30 cellular contexts compared by ENCODE assay signal in genomic region chr10:81498152-81498551, GRCh38.
"Had no signal": no experiment of that assay in that cellular context is flagged by ENCODE, and none has a peak within 500 bp of the region (broad histone marks: within the 10 kb centered on the region; RNA-seq: fewer than 3 reads in every experiment).

No MANE protein-coding gene starts in this region.

- H3K27ac Mint-ChIP-seq: activated CD4-positive, alpha-beta memory T cell treated with anti-CD3 and anti-CD28 coated beads for 36 hours; activated CD4-positive, alpha-beta T cell treated with anti-CD3 and anti-CD28 coated beads for 36 hours; activated CD4-positive, alpha-beta T cell treated with anti-CD3 and anti-CD28 coated beads, Interleukin-2, amount 10 ng/mL, durations not matched to agents 24 days and 14 days; activated CD8-positive, alpha-beta memory T cell treated with anti-CD3 and anti-CD28 coated beads, Interleukin-2, amount 10 ng/mL, durations not matched to agents 7 days and 5 days; activated CD8-positive, alpha-beta T cell treated with anti-CD3 and anti-CD28 coated beads, Interleukin-2, amount 10 ng/mL, durations not matched to agents 7 days and 5 days; activated naive CD4-positive, alpha-beta T cell treated with anti-CD3 and anti-CD28 coated beads for 36 hours; activated naive CD4-positive, alpha-beta T cell treated with anti-CD3 and anti-CD28 coated beads, Interleukin-2, amount 50 U/mL, for 24 hours; activated naive CD8-positive, alpha-beta T cell treated with anti-CD3 and anti-CD28 coated beads for 36 hours; activated naive CD8-positive, alpha-beta T cell treated with anti-CD3 and anti-CD28 coated beads, Interleukin-2, amount 50 U/mL, for 24 hours; activated T-helper 1 cell treated with anti-CD3 and anti-CD28 coated beads, Interleukin-12 subunit alpha, Interleukin-12 subunit beta, Interleukin-2, Interleukin-4 antibody, amounts not matched to agents 30 ng/mL and 10 ng/mL and 1 ng/mL, durations not matched to agents 14 hours and 24 hours and 36 hours; activated T-helper 2 cell treated with anti-CD3 and anti-CD28 coated beads, Interferon-gamma antibody, Interleukin-2, Interleukin-4, amounts not matched to agents 10 μg/mL and 5 μg/mL and 100 μg/mL, durations not matched to agents 14 hours and 24 hours and 36 hours; brain; dendritic cell treated with granulocyte-macrophage colony-stimulating factor and Interleukin-4, amounts not matched to agents 40 ng/mL and 50 ng/mL, for 4 days; endodermal cell had no signal

- H3K9me3 ChIP-seq: adrenal gland, ascending aorta had no signal

- H3K36me3 ChIP-seq: adrenal gland, ascending aorta had no signal

- H3K4me1 ChIP-seq: adrenal gland, ascending aorta had no signal

- H3K27ac ChIP-seq: adrenal gland, ascending aorta, coronary artery, dorsolateral prefrontal cortex had no signal

- H3K4me3 ChIP-seq: adrenal gland, ascending aorta, coronary artery, dorsolateral prefrontal cortex had no signal

- H3K27me3 Mint-ChIP-seq: activated CD4-positive, alpha-beta memory T cell treated with anti-CD3 and anti-CD28 coated beads for 36 hours; activated CD4-positive, alpha-beta T cell treated with anti-CD3 and anti-CD28 coated beads for 36 hours; activated CD4-positive, alpha-beta T cell treated with anti-CD3 and anti-CD28 coated beads, Interleukin-2, amount 10 ng/mL, durations not matched to agents 24 days and 14 days; activated CD8-positive, alpha-beta memory T cell treated with anti-CD3 and anti-CD28 coated beads, Interleukin-2, amount 10 ng/mL, durations not matched to agents 7 days and 5 days; activated naive CD4-positive, alpha-beta T cell treated with anti-CD3 and anti-CD28 coated beads, Interleukin-2, amount 50 U/mL, for 24 hours; activated naive CD8-positive, alpha-beta T cell treated with anti-CD3 and anti-CD28 coated beads for 36 hours; activated naive CD8-positive, alpha-beta T cell treated with anti-CD3 and anti-CD28 coated beads, Interleukin-2, amount 50 U/mL, for 24 hours; brain; central memory CD8-positive, alpha-beta T cell; dendritic cell treated with granulocyte-macrophage colony-stimulating factor and Interleukin-4, amounts not matched to agents 40 ng/mL and 50 ng/mL, for 4 days had no signal

- H3K27me3 ChIP-seq: adrenal gland, ascending aorta had no signal

- DNase-seq: activated CD4-positive, alpha-beta memory T cell treated with anti-CD3 and anti-CD28 coated beads for 36 hours; activated CD4-positive, alpha-beta T cell treated with anti-CD3 and anti-CD28 coated beads for 36 hours; activated CD4-positive, alpha-beta T cell treated with anti-CD3 and anti-CD28 coated beads, Interleukin-2, amount 10 ng/mL, durations not matched to agents 24 days and 14 days; activated CD4-positive, CD25-positive, alpha-beta regulatory T cell; activated CD4-positive, CD25-positive, alpha-beta regulatory T cell treated with anti-CD3 and anti-CD28 coated beads, Interleukin-2, amount 50 U/mL, for 72 hours; activated CD8-positive, alpha-beta memory T cell treated with anti-CD3 and anti-CD28 coated beads, Interleukin-2, amount 10 ng/mL, durations not matched to agents 7 days and 5 days; activated CD8-positive, alpha-beta memory T cell treated with anti-CD3 and anti-CD28 coated beads, Interleukin-2, amount 50 U/mL, for 4 hours; activated CD8-positive, alpha-beta T cell treated with anti-CD3 and anti-CD28 coated beads, Interleukin-2, amount 10 ng/mL, durations not matched to agents 7 days and 5 days; activated effector memory CD4-positive, alpha-beta T cell treated with anti-CD3 and anti-CD28 coated beads, Interleukin-2, amount 50 U/mL, for 16 hours; activated naive CD4-positive, alpha-beta T cell treated with anti-CD3 and anti-CD28 coated beads for 36 hours; activated naive CD8-positive, alpha-beta T cell treated with anti-CD3 and anti-CD28 coated beads for 36 hours; activated naive CD8-positive, alpha-beta T cell treated with anti-CD3 and anti-CD28 coated beads, Interleukin-2, amount 50 U/mL, for 24 hours; activated T-cell treated with anti-CD3 and anti-CD28 coated beads, Interleukin-2, amount 50 U/mL, for 1 hour; activated T-cell treated with anti-CD3 and anti-CD28 coated beads, Interleukin-2, amount 50 U/mL, for 48 hours; adrenal gland; dorsolateral prefrontal cortex; effector memory CD4-positive, alpha-beta T cell; endodermal cell; foreskin fibroblast; head of caudate nucleus; T-helper 2 cell had no signal

- H3K4me1 Mint-ChIP-seq: activated CD4-positive, alpha-beta T cell treated with anti-CD3 and anti-CD28 coated beads for 36 hours; activated CD4-positive, alpha-beta T cell treated with anti-CD3 and anti-CD28 coated beads, Interleukin-2, amount 10 ng/mL, durations not matched to agents 24 days and 14 days; activated CD8-positive, alpha-beta memory T cell treated with anti-CD3 and anti-CD28 coated beads, Interleukin-2, amount 10 ng/mL, durations not matched to agents 7 days and 5 days; activated naive CD4-positive, alpha-beta T cell treated with anti-CD3 and anti-CD28 coated beads, Interleukin-2, amount 50 U/mL, for 24 hours; activated naive CD8-positive, alpha-beta T cell treated with anti-CD3 and anti-CD28 coated beads for 36 hours; activated naive CD8-positive, alpha-beta T cell treated with anti-CD3 and anti-CD28 coated beads, Interleukin-2, amount 50 U/mL, for 24 hours; brain; central memory CD8-positive, alpha-beta T cell had no signal

- ATAC-seq: activated CD4-positive, alpha-beta T cell treated with anti-CD3 and anti-CD28 coated beads for 36 hours; activated CD8-positive, alpha-beta memory T cell treated with anti-CD3 and anti-CD28 coated beads, Interleukin-2, amount 10 ng/mL, durations not matched to agents 7 days and 5 days; activated CD8-positive, alpha-beta T cell treated with anti-CD3 and anti-CD28 coated beads, Interleukin-2, amount 10 ng/mL, durations not matched to agents 7 days and 5 days; activated naive CD8-positive, alpha-beta T cell treated with anti-CD3 and anti-CD28 coated beads, Interleukin-2, amount 50 U/mL, for 24 hours; esophagus mucosa had no signal

- H3K4me3 Mint-ChIP-seq: activated CD4-positive, alpha-beta memory T cell treated with anti-CD3 and anti-CD28 coated beads for 36 hours; activated CD4-positive, alpha-beta T cell treated with anti-CD3 and anti-CD28 coated beads for 36 hours; activated CD4-positive, alpha-beta T cell treated with anti-CD3 and anti-CD28 coated beads, Interleukin-2, amount 10 ng/mL, durations not matched to agents 24 days and 14 days; activated CD8-positive, alpha-beta memory T cell treated with anti-CD3 and anti-CD28 coated beads, Interleukin-2, amount 10 ng/mL, durations not matched to agents 7 days and 5 days; activated CD8-positive, alpha-beta T cell treated with anti-CD3 and anti-CD28 coated beads, Interleukin-2, amount 10 ng/mL, durations not matched to agents 7 days and 5 days; activated naive CD4-positive, alpha-beta T cell treated with anti-CD3 and anti-CD28 coated beads for 36 hours; activated naive CD4-positive, alpha-beta T cell treated with anti-CD3 and anti-CD28 coated beads, Interleukin-2, amount 50 U/mL, for 24 hours; activated naive CD8-positive, alpha-beta T cell treated with anti-CD3 and anti-CD28 coated beads for 36 hours; activated naive CD8-positive, alpha-beta T cell treated with anti-CD3 and anti-CD28 coated beads, Interleukin-2, amount 50 U/mL, for 24 hours; activated T-helper 1 cell treated with anti-CD3 and anti-CD28 coated beads, Interleukin-12 subunit alpha, Interleukin-12 subunit beta, Interleukin-2, Interleukin-4 antibody, amounts not matched to agents 30 ng/mL and 10 ng/mL and 1 ng/mL, durations not matched to agents 14 hours and 24 hours and 36 hours; brain; central memory CD8-positive, alpha-beta T cell; dendritic cell treated with granulocyte-macrophage colony-stimulating factor and Interleukin-4, amounts not matched to agents 40 ng/mL and 50 ng/mL, for 4 days; endodermal cell had no signal

- H3K9me3 Mint-ChIP-seq: activated CD4-positive, alpha-beta T cell treated with anti-CD3 and anti-CD28 coated beads, Interleukin-2, amount 10 ng/mL, durations not matched to agents 24 days and 14 days; activated naive CD4-positive, alpha-beta T cell treated with anti-CD3 and anti-CD28 coated beads for 36 hours; activated naive CD4-positive, alpha-beta T cell treated with anti-CD3 and anti-CD28 coated beads, Interleukin-2, amount 50 U/mL, for 24 hours; activated naive CD8-positive, alpha-beta T cell treated with anti-CD3 and anti-CD28 coated beads for 36 hours; activated naive CD8-positive, alpha-beta T cell treated with anti-CD3 and anti-CD28 coated beads, Interleukin-2, amount 50 U/mL, for 24 hours; activated T-helper 1 cell treated with anti-CD3 and anti-CD28 coated beads, Interleukin-12 subunit alpha, Interleukin-12 subunit beta, Interleukin-2, Interleukin-4 antibody, amounts not matched to agents 30 ng/mL and 10 ng/mL and 1 ng/mL, durations not matched to agents 14 hours and 24 hours and 36 hours; brain had no signal

- H3K36me3 Mint-ChIP-seq: activated CD4-positive, alpha-beta memory T cell treated with anti-CD3 and anti-CD28 coated beads for 36 hours; activated CD8-positive, alpha-beta memory T cell treated with anti-CD3 and anti-CD28 coated beads, Interleukin-2, amount 10 ng/mL, durations not matched to agents 7 days and 5 days; activated naive CD8-positive, alpha-beta T cell treated with anti-CD3 and anti-CD28 coated beads for 36 hours; brain had no signal
